In genomic region chr10:14652816-14653215, GRCh38 we compare ENCODE assay signal across 17 cellular contexts.
A peak's percentile ranks its signal among the peaks of the same experiment; 100 is the strongest.
DNase-seq lines count a peak whose midpoint lies in the region; ATAC-seq and TF ChIP-seq lines count a peak whose summit lies in the region.
"Had no signal": no experiment of that assay in that cellular context is flagged by ENCODE, and none has a peak within 500 bp of the region (broad histone marks: within the 10 kb centered on the region; RNA-seq: fewer than 3 reads in every experiment).

No MANE protein-coding gene starts in this region.

- no peak overlapping the region for H3K27ac ChIP-seq in CD4-positive, alpha-beta T cell (ENCODE audit: low read depth, low read length)
- H3K27ac ChIP-seq in gastroesophageal sphincter, result peak overlapping the region in 3 of 4 donors; percentile 33 to 59 (median 53)
- H3K27ac ChIP-seq in smooth muscle cell (ENCODE audit: low read depth), result peak overlapping the region; percentile 97
- no peak overlapping the region for H3K27ac ChIP-seq in psoas muscle

- no peak overlapping the region for H3K4me3 ChIP-seq in gastroesophageal sphincter
- no peak overlapping the region for H3K4me3 ChIP-seq in smooth muscle cell
- H3K4me3 ChIP-seq in psoas muscle, result no peak overlapping the region
- H3K4me3 ChIP-seq: heart left ventricle had no signal

- H3K9ac ChIP-seq in smooth muscle cell (ENCODE audit: low read depth), result peak overlapping the region; percentile 91

- H3K4me1 Mint-ChIP-seq in CD4-positive, alpha-beta T cell (ENCODE audit: low read depth), result peaks cover 79% of the 10 kb centered on the region

- no peak for TF ChIP-seq EP300 in gastroesophageal sphincter (IDR thresholded peaks at IDR 0.05)

- WGBS in gastroesophageal sphincter (ENCODE audit: low coverage in 1 of 2), 2 donors, result 81 to 89% methylated on average over 5 of the region's 5 CpGs
- WGBS in smooth muscle cell (ENCODE audit: low lambda C conversion rate), result 87% methylated on average over 5 of the region's 5 CpGs
- 80 to 88% (median 81%) methylated on average over 5 of the region's 5 CpGs for WGBS in psoas muscle, 3 donors

- TF ChIP-seq CTCF in CD4-positive, alpha-beta T cell (IDR thresholded peaks at IDR 0.05), result no peak
- TF ChIP-seq CTCF in gastroesophageal sphincter (IDR thresholded peaks at IDR 0.05) (no peak), smooth muscle cell (IDR thresholded peaks at IDR 0.05; ENCODE audit: borderline replicate concordance, insufficient read depth, poor library complexity, severe bottlenecking) (no peak), psoas muscle (IDR thresholded peaks at IDR 0.05) (no peak)

- no peaks in the 10 kb centered on the region for H4K20me1 ChIP-seq in smooth muscle cell (ENCODE audit: low read depth)

- POLR2A ChIA-PET in CD4-positive, alpha-beta T cell (lab: Charles Lee), result interaction anchor here (0.7 kb wide), 1 partner anchor 100 kb away, joined by 3 read pairs; no protein-coding TSS in a partner anchor

- peaks cover 10% of the 10 kb centered on the region for H3F3A ChIP-seq in smooth muscle cell (ENCODE audit: low read depth)

- no peak for DNase-seq in CD4-positive, alpha-beta T cell
- DNase-seq in smooth muscle cell (lab: John Stamatoyannopoulos, UW; ENCODE audit: unreplicated experiment) (no peak), psoas muscle (no peak), C1 segment of cervical spinal cord (lab: John Stamatoyannopoulos, UW) (no peak)
- no peak for DNase-seq in activated CD4-positive, CD25-positive, alpha-beta regulatory T cell (lab: John Stamatoyannopoulos, UW)
- no peak for DNase-seq in activated naive CD4-positive, alpha-beta T cell treated with anti-CD3 and anti-CD28 coated beads, Interleukin-2, amount 50 U/mL, for 72 hours (ENCODE audit: low spot score in 2 of 2)
- DNase-seq: activated CD4-positive, alpha-beta memory T cell treated with anti-CD3 and anti-CD28 coated beads for 36 hours; brain microvascular endothelial cell; DND-41; heart left ventricle; left ventricle myocardium superior; NCI-H1105 treated with DMSO at 0.1 percent for 48 hours; small intestine had no signal

- H3K27ac Mint-ChIP-seq in CD4-positive, alpha-beta T cell, result peak overlapping the region; percentile 86
- H3K27ac Mint-ChIP-seq in activated naive CD4-positive, alpha-beta T cell treated with anti-CD3 and anti-CD28 coated beads, Interleukin-2, amount 50 U/mL, for 72 hours, result no peak overlapping the region

- H3K36me3 ChIP-seq in gastroesophageal sphincter (no peaks in the 10 kb centered on the region), smooth muscle cell (ENCODE audit: low read depth) (no peaks in the 10 kb centered on the region), psoas muscle (ENCODE audit: insufficient read depth in 1 of 2, low read depth in 1 of 2) (no peaks in the 10 kb centered on the region)
- H3K36me3 ChIP-seq: brain microvascular endothelial cell, heart left ventricle had no signal

- H3K9me3 ChIP-seq in CD4-positive, alpha-beta T cell (ENCODE audit: control insufficient read depth, low read length), result no peaks in the 10 kb centered on the region
- H3K9me3 ChIP-seq in gastroesophageal sphincter (no peaks in the 10 kb centered on the region), smooth muscle cell (replicated peaks; ENCODE audit: low read depth) (no peaks in the 10 kb centered on the region), psoas muscle (no peaks in the 10 kb centered on the region)
- H3K9me3 ChIP-seq: heart left ventricle had no signal

- no peaks in the 10 kb centered on the region for H3K27me3 Mint-ChIP-seq in CD4-positive, alpha-beta T cell
- H3K27me3 Mint-ChIP-seq: activated CD4-positive, alpha-beta memory T cell treated with anti-CD3 and anti-CD28 coated beads for 36 hours had no signal

- H3K4me2 ChIP-seq in smooth muscle cell, result peak overlapping the region; percentile 69

- CTCF ChIA-PET in CD4-positive, alpha-beta T cell (lab: Charles Lee), result no interaction called here

- H3K4me3 Mint-ChIP-seq in CD4-positive, alpha-beta T cell, result no peak overlapping the region
- H3K4me3 Mint-ChIP-seq: activated CD4-positive, alpha-beta memory T cell treated with anti-CD3 and anti-CD28 coated beads for 36 hours had no signal

- no peaks in the 10 kb centered on the region for H3K36me3 Mint-ChIP-seq in CD4-positive, alpha-beta T cell (ENCODE audit: low read depth)
- peaks cover 0 to under 1% of the 10 kb centered on the region in 2 donors for H3K36me3 Mint-ChIP-seq in activated naive CD4-positive, alpha-beta T cell treated with anti-CD3 and anti-CD28 coated beads, Interleukin-2, amount 50 U/mL, for 72 hours
- H3K36me3 Mint-ChIP-seq: activated CD4-positive, alpha-beta memory T cell treated with anti-CD3 and anti-CD28 coated beads for 36 hours had no signal

- no peak overlapping the region for H2AFZ ChIP-seq in smooth muscle cell (ENCODE audit: low read depth)

- intact Hi-C loops in CD4-positive, alpha-beta T cell (cut with DNase I, micrococcal nuclease), result no loop called here
- intact Hi-C loops in psoas muscle (cut with DNase I), result no loop called here

- no peaks in the 10 kb centered on the region for H3K27me3 ChIP-seq in CD4-positive, alpha-beta T cell (ENCODE audit: control insufficient read depth, insufficient read depth, low read length)
- H3K27me3 ChIP-seq in gastroesophageal sphincter, result no peaks in the 10 kb centered on the region
- H3K27me3 ChIP-seq in smooth muscle cell (ENCODE audit: low read depth), result no peaks in the 10 kb centered on the region
- no peaks in the 10 kb centered on the region for H3K27me3 ChIP-seq in psoas muscle (ENCODE audit: insufficient read depth in 3 of 3, low read length in 2 of 3)
- H3K27me3 ChIP-seq: brain microvascular endothelial cell, heart left ventricle had no signal

- no peaks in the 10 kb centered on the region for H3K79me2 ChIP-seq in smooth muscle cell (ENCODE audit: low read depth)

- no peak for ATAC-seq in CD4-positive, alpha-beta T cell (ENCODE audit: poor library complexity)
- ATAC-seq in SK-N-SH treated with all-trans-retinoic acid at 6 μM for 48 hours (no peak), gastroesophageal sphincter (no peak), psoas muscle (no peak)
- no peak for ATAC-seq in activated naive CD4-positive, alpha-beta T cell treated with anti-CD3 and anti-CD28 coated beads, Interleukin-2, amount 50 U/mL, for 72 hours
- ATAC-seq: Panc1 had no signal

- no peaks in the 10 kb centered on the region for H3K9me3 Mint-ChIP-seq in CD4-positive, alpha-beta T cell
- no peaks in the 10 kb centered on the region for H3K9me3 Mint-ChIP-seq in activated naive CD4-positive, alpha-beta T cell treated with anti-CD3 and anti-CD28 coated beads, Interleukin-2, amount 50 U/mL, for 72 hours
- H3K9me3 Mint-ChIP-seq: activated CD4-positive, alpha-beta memory T cell treated with anti-CD3 and anti-CD28 coated beads for 36 hours; neural crest cell had no signal

- H3K4me1 ChIP-seq in gastroesophageal sphincter (peaks cover 4 to 36% (median 16%) of the 10 kb centered on the region in 3 donors), smooth muscle cell (ENCODE audit: low read depth) (peaks cover 46% of the 10 kb centered on the region), psoas muscle (no peaks in the 10 kb centered on the region)

- no peak for TF ChIP-seq POLR2A in gastroesophageal sphincter (IDR thresholded peaks at IDR 0.05)

TF ChIP-seq in SK-N-SH treated with all-trans-retinoic acid at 6 μM for 48 hours, 23 proteins besides CTCF, POLR2A, EP300 and RAD21:
- 0 out of 2 replicates have a peak, but pooled peaks have one; percentile 8 for TF ChIP-seq CSDC2 (CRISPR knock-in tag; IDR thresholded peaks at IDR 0.05)
- no peak for TF ChIP-seq ESRRG (CRISPR knock-in tag; IDR thresholded peaks at IDR 0.05)
TF ChIP-seq in SK-N-SH treated with all-trans-retinoic acid at 6 μM for 48 hours: peak in this region for 1.

Comparison
In these comparisons a context has a peak if more than half of its experiments do, and no peak if none do; other contexts are left out.
1. H3K27ac ChIP-seq: peak in gastroesophageal sphincter (3 of 4) and smooth muscle cell (single experiment); none in CD4-positive, alpha-beta T cell (single experiment) and psoas muscle (single experiment).